ENCODE assay signal across 1 cellular context in genomic region chr2:199911877-199912161, GRCh38.
TF ChIP-seq lines count a peak whose summit lies in the region.

No MANE protein-coding gene starts in this region.

TF ChIP-seq in IMR-90, 13 proteins besides CTCF, POLR2A, EP300 and RAD21 (continued from another document):
- TF ChIP-seq NFE2L2 (IDR thresholded peaks at IDR 0.05; ENCODE audit: low read depth, low read length) (no peak), CHD1 (IDR thresholded peaks at IDR 0.05; ENCODE audit: low read depth, low read length) (no peak), ELK1 (IDR thresholded peaks at IDR 0.05; ENCODE audit: borderline replicate concordance, low read depth, low read length) (no peak), MAZ (IDR thresholded peaks at IDR 0.05; ENCODE audit: borderline replicate concordance, low read depth, low read length) (no peak), USF2 (IDR thresholded peaks at IDR 0.05; ENCODE audit: low read depth, low read length) (no peak), RFX5 (IDR thresholded peaks at IDR 0.05; ENCODE audit: low read depth, low read length) (no peak), FOS (IDR thresholded peaks at IDR 0.05; ENCODE audit: low read depth, low read length) (no peak)
